In the genomic region with DNA sequence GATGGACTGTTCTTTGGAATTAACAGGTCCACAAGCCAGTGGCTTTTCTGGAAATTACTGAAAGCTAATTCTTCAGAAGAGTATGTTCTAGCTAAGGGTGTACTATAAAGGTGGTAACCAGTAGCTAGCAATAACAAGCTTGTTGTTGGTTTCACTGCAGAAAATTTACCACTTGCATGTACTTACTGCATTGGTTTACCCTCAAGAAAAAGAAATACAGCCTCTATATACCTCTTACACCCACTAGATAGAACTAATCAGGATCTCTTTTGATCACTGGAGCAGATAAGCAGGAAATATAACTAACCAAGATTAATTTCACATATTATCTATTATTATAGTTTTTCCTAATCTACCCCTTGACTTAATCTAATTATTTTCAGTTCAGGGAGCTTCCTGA, we compare ENCODE assay signal across 7 cellular contexts.
"Had no signal": no experiment of that assay in that cellular context is flagged by ENCODE, and none has a peak within 500 bp of the region (broad histone marks: within the 10 kb centered on the region; RNA-seq: fewer than 3 reads in every experiment).

No MANE protein-coding gene starts in this region.

- DNase-seq: GDM1, GF-D8 had no signal

- FAIRE-seq: G401.6, GM12891, GM12892, GM18507, GM19239 had no signal
